In the genomic region with DNA sequence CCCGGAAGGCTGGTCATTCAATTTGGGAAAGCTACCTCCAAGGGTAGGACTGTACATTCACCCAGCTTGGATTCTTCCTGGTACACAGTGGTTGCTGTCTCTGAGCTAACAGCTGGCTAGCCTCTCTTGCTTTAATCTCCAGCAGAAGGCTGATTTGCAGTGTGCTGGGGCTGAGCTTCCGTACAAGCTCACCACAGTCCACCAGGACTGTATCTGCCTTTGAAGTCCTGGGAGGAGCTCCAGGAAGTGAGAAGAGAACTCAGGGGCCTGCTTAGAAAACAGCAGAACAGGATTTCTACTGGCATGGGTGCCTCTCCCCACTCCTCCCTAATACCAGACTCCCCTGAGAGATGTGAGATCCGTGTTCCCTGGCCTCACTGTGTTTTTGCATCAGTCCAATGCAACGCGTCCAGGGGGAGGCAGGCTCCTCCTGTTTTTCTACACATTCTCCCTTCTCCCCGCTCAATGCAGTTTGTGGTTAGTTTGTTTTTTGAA, we compare ENCODE assay signal across 10 cellular contexts. TPM values are rescaled to one million over a fixed set of nuclear protein-coding genes. Genes with fewer than 3 reads are reported as not detected.
A peak's percentile ranks its signal among the peaks of the same experiment; 100 is the strongest.
DNase-seq lines count a peak whose midpoint lies in the region; ATAC-seq and TF ChIP-seq lines count a peak whose summit lies in the region.
"Had no signal": no experiment of that assay in that cellular context is flagged by ENCODE, and none has a peak within 500 bp of the region (broad histone marks: within the 10 kb centered on the region; RNA-seq: fewer than 3 reads in every experiment).

No MANE protein-coding gene starts in this region.

- POLR2A ChIA-PET in naive thymus-derived CD8-positive, alpha-beta T cell (lab: Charles Lee) = no interaction called here

- H3K27ac ChIP-seq in Peyer's patch (peak overlapping the region; percentile 19 to 57 (median 34)), esophagus muscularis mucosa (replicated peaks in 1 of 4) (peak overlapping the region; percentile 43 to 78 (median 48)), tibial nerve (peak overlapping the region; percentile 75 to 96 (median 90))

- H3K9me3 Mint-ChIP-seq in naive thymus-derived CD8-positive, alpha-beta T cell = no peaks in the 10 kb centered on the region

- TF ChIP-seq EP300 in esophagus muscularis mucosa (IDR thresholded peaks at IDR 0.05) (no peak), tibial nerve (IDR thresholded peaks at IDR 0.05) (peak in 1 of 2 donors; percentile 5)

- H3K36me3 ChIP-seq in Peyer's patch = no peaks in the 10 kb centered on the region
- no peaks in the 10 kb centered on the region for H3K36me3 ChIP-seq in esophagus muscularis mucosa
- no peaks in the 10 kb centered on the region for H3K36me3 ChIP-seq in mucosa of stomach (ENCODE audit: control insufficient read depth, insufficient read depth, low read length)
- H3K36me3 ChIP-seq in tibial nerve = no peaks in the 10 kb centered on the region

- H3K9ac ChIP-seq in mucosa of stomach (ENCODE audit: low read length) = peak overlapping the region; percentile 16

- no peak overlapping the region for H3K27ac Mint-ChIP-seq in naive thymus-derived CD8-positive, alpha-beta T cell

- TF ChIP-seq POLR2A in Peyer's patch (IDR thresholded peaks at IDR 0.05) = no peak
- TF ChIP-seq POLR2A in esophagus muscularis mucosa (IDR thresholded peaks at IDR 0.05; ENCODE audit: low read depth) = no peak
- peak in 1 of 2 donors; percentile 21 for TF ChIP-seq POLR2A in tibial nerve (IDR thresholded peaks at IDR 0.05)

- H3K4me3 Mint-ChIP-seq in naive thymus-derived CD8-positive, alpha-beta T cell = no peak overlapping the region

- H3K9me3 ChIP-seq in Peyer's patch (no peaks in the 10 kb centered on the region), esophagus muscularis mucosa (no peaks in the 10 kb centered on the region), mucosa of stomach (ENCODE audit: control insufficient read depth, low read length) (no peaks in the 10 kb centered on the region), tibial nerve (no peaks in the 10 kb centered on the region)

- TF ChIP-seq CTCF in Peyer's patch (IDR thresholded peaks at IDR 0.05) (no peak), esophagus muscularis mucosa (IDR thresholded peaks at IDR 0.05) (no peak), tibial nerve (IDR thresholded peaks at IDR 0.05) (peak in 1 of 5 experiments; percentile 7)

- H3K4me1 Mint-ChIP-seq in naive thymus-derived CD8-positive, alpha-beta T cell = peaks cover under 1 to 8% (median 4%) of the 10 kb centered on the region in 4 donors

- peaks cover 28 to 68% (median 47%) of the 10 kb centered on the region in 5 donors for H3K27me3 Mint-ChIP-seq in naive thymus-derived CD8-positive, alpha-beta T cell

- peaks cover 0 to 4% (median 0%) of the 10 kb centered on the region in 4 donors for H3K4me1 ChIP-seq in Peyer's patch
- H3K4me1 ChIP-seq in esophagus muscularis mucosa = peaks cover 30 to 91% (median 82%) of the 10 kb centered on the region in 4 donors
- H3K4me1 ChIP-seq in mucosa of stomach (ENCODE audit: control insufficient read depth, insufficient read depth, low read length) = peaks cover 20% of the 10 kb centered on the region
- peaks cover 0 to 100% (median 73%) of the 10 kb centered on the region in 4 donors for H3K4me1 ChIP-seq in tibial nerve

- no peak for DNase-seq in Peyer's patch
- DNase-seq in esophagus muscularis mucosa (ENCODE audit: extremely low spot score) = no peak
- no peak for DNase-seq in tibial nerve (ENCODE audit: low spot score in 2 of 2)
- DNase-seq in naive thymus-derived CD8-positive, alpha-beta T cell = no peak
- DNase-seq in NCI-H2196 (lab: John Stamatoyannopoulos, UW; ENCODE audit: unreplicated experiment) = no peak
- DNase-seq: activated gamma-delta T cell, Kasumi-1, NCI-H2227 treated with DMSO at 0.1 percent for 48 hours had no signal

- 42% methylated on average over 6 of the region's 6 CpGs for WGBS in esophagus muscularis mucosa
- 5 to 21% methylated on average over 6 of the region's 6 CpGs for WGBS in tibial nerve, 2 donors

- intact Hi-C loops in esophagus muscularis mucosa (cut with DNase I) = no loop called here

- H3K27me3 ChIP-seq in Peyer's patch (no peaks in the 10 kb centered on the region), esophagus muscularis mucosa (peaks cover 0 to 7% (median 0%) of the 10 kb centered on the region in 4 donors), mucosa of stomach (ENCODE audit: control insufficient read depth, insufficient read depth, low read length) (peaks cover under 1% of the 10 kb centered on the region), tibial nerve (no peaks in the 10 kb centered on the region)

- H3K4me3 ChIP-seq in Peyer's patch (no peak overlapping the region), esophagus muscularis mucosa (peak overlapping the region; percentile 18 to 44 (median 26)), mucosa of stomach (ENCODE audit: low read length) (no peak overlapping the region), tibial nerve (peak overlapping the region in 3 of 4 donors; percentile 2 to 34 (median 32))

- ATAC-seq in GM18511 (IDR thresholded peaks at IDR 0.05; ENCODE audit: unreplicated experiment) = no peak
- ATAC-seq in naive thymus-derived CD8-positive, alpha-beta T cell = no peak

- H3K36me3 Mint-ChIP-seq in naive thymus-derived CD8-positive, alpha-beta T cell = no peaks in the 10 kb centered on the region

RNA-seq across cellular contexts. Expression of gene AFAP1L2, which starts 6.6 kb away (rescaled TPM):
- total RNA-seq in Peyer's patch (10 to 100 TPM in 2 of 4 donors, 1 to 10 TPM in 2; 6.5 to 35.5 (median 12.9) TPM), esophagus muscularis mucosa (10 to 100 TPM; 18.5 to 23.2 (median 19.9) TPM), tibial nerve (100 to 1,000 TPM in 3 of 4 donors, 10 to 100 TPM in 1; 96.3 to 176 (median 127) TPM)
- total RNA-seq in naive thymus-derived CD8-positive, alpha-beta T cell = 1 to 10 TPM; 1.3 to 1.8 TPM
- polyA plus RNA-seq in naive thymus-derived CD8-positive, alpha-beta T cell = 1 to 10 TPM; 1.6 to 2.3 (median 2.2) TPM

Comparison
In these comparisons a context has a peak if more than half of its experiments do, and no peak if none do; other contexts are left out.
1. H3K27ac ChIP-seq: peak in every context shown above with its lines; median percentile 90 in tibial nerve; 48 in esophagus muscularis mucosa; 34 in Peyer's patch.
2. H3K4me3 ChIP-seq: peak in esophagus muscularis mucosa (4 of 4) and tibial nerve (3 of 4); none in Peyer's patch (0 of 4) and mucosa of stomach (single experiment).